ENCODE assay signal across 28 cellular contexts in the genomic region with DNA sequence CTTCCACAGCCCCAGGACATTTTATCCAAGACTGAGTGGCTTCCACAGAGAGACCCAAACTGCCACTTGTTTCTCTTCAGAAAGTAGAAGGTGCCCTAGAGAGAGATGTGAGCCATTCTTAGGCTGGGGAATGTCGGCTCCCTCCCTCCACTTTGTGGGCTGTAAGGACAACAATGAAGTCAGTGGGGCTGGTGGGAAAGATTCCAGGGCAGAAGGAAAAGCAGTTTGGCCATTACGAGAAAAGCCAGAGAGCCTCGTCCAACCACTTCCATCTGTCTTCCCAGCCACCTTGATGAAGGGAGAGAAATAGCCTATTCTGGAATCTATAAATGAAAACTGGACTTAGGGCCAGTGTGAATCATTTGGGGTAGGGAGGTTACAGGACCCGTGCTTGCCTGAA.
"Had no signal": no experiment of that assay in that cellular context is flagged by ENCODE, and none has a peak within 500 bp of the region (broad histone marks: within the 10 kb centered on the region; RNA-seq: fewer than 3 reads in every experiment).

No MANE protein-coding gene starts in this region.

- H3K27me3 ChIP-seq: left lung, stomach, testis, tibial nerve, upper lobe of left lung, vagina had no signal

- H3K36me3 Mint-ChIP-seq: stimulated activated naive B cell treated with anti-CD40 and anti-IgM and Interleukin-4, amounts not matched to agents 10 μg/mL and 1 μg/mL and 100 μg/mL, for 72 hours had no signal

- H3K27ac Mint-ChIP-seq: nephron; stimulated activated naive B cell treated with anti-CD40 and anti-IgM and Interleukin-4, amounts not matched to agents 10 μg/mL and 1 μg/mL and 100 μg/mL, for 72 hours had no signal

- H3K4me1 Mint-ChIP-seq: naive thymus-derived CD8-positive, alpha-beta T cell; stimulated activated naive B cell treated with anti-CD40 and anti-IgM and Interleukin-4, amounts not matched to agents 10 μg/mL and 1 μg/mL and 100 μg/mL, for 72 hours had no signal

- H3K4me3 ChIP-seq: left lung, lower lobe of right lung, pancreas, prostate gland, skin epidermis, stomach, testis, tibial nerve, upper lobe of left lung, vagina had no signal

- H3K4me3 Mint-ChIP-seq: naive thymus-derived CD8-positive, alpha-beta T cell; nephron; stimulated activated naive B cell treated with anti-CD40 and anti-IgM and Interleukin-4, amounts not matched to agents 10 μg/mL and 1 μg/mL and 100 μg/mL, for 72 hours had no signal

- DNase-seq: hippocampal formation; kidney; left colon; left lung; lower lobe of right lung; mammary epithelial cell; mesenchymal stem cell; naive thymus-derived CD8-positive, alpha-beta T cell; nucleus accumbens; pancreas; posterior cingulate gyrus; retina; right cardiac atrium; stimulated activated CD4-positive, alpha-beta T cell treated with anti-CD3 and anti-CD28 coated beads, Interleukin-12 subunit alpha, Interleukin-12 subunit beta, amount 100 ng/mL, for 4 hours; stimulated activated CD4-positive, alpha-beta T cell treated with anti-CD3 and anti-CD28 coated beads, Interleukin-15, amount 100 ng/mL, for 24 hours; stimulated activated CD4-positive, alpha-beta T cell treated with anti-CD3 and anti-CD28 coated beads, Interleukin-2, amount 100 ng/mL, for 24 hours; stimulated activated CD4-positive, alpha-beta T cell treated with anti-CD3 and anti-CD28 coated beads, Interleukin-4, amount 100 ng/mL, for 1 hour; stimulated activated naive B cell treated with anti-CD40 and anti-IgM and Interleukin-4, amounts not matched to agents 10 μg/mL and 1 μg/mL and 100 μg/mL, for 72 hours; stimulated activated naive CD8-positive, alpha-beta T cell treated with anti-CD3 and anti-CD28 coated beads, Interleukin-15, Interleukin-2, amounts not matched to agents 100 U/mL and 50 U/mL, for 24 hours; stomach; testis; upper lobe of left lung had no signal

- H3K27ac ChIP-seq: left lung, lower lobe of right lung, pancreas, prostate gland, skin epidermis, stomach, testis, tibial nerve, upper lobe of left lung, vagina had no signal

- H3K27me3 Mint-ChIP-seq: stimulated activated naive B cell treated with anti-CD40 and anti-IgM and Interleukin-4, amounts not matched to agents 10 μg/mL and 1 μg/mL and 100 μg/mL, for 72 hours had no signal

- H3K4me1 ChIP-seq: left lung, lower lobe of right lung, pancreas, prostate gland, stomach, testis, tibial nerve, upper lobe of left lung, vagina had no signal

- ATAC-seq: left colon; left lung; lower lobe of right lung; naive thymus-derived CD8-positive, alpha-beta T cell; pancreas; right cardiac atrium; sciatic nerve; stimulated activated naive B cell treated with anti-CD40 and anti-IgM and Interleukin-4, amounts not matched to agents 10 μg/mL and 1 μg/mL and 100 μg/mL, for 72 hours; stimulated activated naive CD8-positive, alpha-beta T cell treated with anti-CD3 and anti-CD28 coated beads, Interleukin-15, Interleukin-2, amounts not matched to agents 100 U/mL and 50 U/mL, for 24 hours had no signal

- H3K36me3 ChIP-seq: left lung, lower lobe of right lung, pancreas, prostate gland, stomach, tibial nerve, upper lobe of left lung, vagina had no signal

- H3K9me3 ChIP-seq: pancreas, prostate gland, testis, vagina had no signal
